ENCODE assay signal across 8 cellular contexts in genomic region chr16:75471723-75472634, GRCh38. TPM values are rescaled to one million over a fixed set of nuclear protein-coding genes. Genes with fewer than 3 reads are reported as not detected.
DNase-seq lines count a peak whose midpoint lies in the region; ATAC-seq, FAIRE-seq and TF ChIP-seq lines count a peak whose summit lies in the region.

No MANE protein-coding gene starts in this region.

- FAIRE-seq in bronchial epithelial cell (lab: Jason Lieb, UNC) = no peak
- FAIRE-seq in islet of Langerhans (lab: Jason Lieb, UNC) = peak; percentile 58

- TF ChIP-seq CTCF in bronchial epithelial cell (IDR thresholded peaks at IDR 0.05; ENCODE audit: insufficient read depth, low read length, severe bottlenecking) = peak; percentile 79

- no peaks in the 10 kb centered on the region for H3K27me3 ChIP-seq in bronchial epithelial cell (ENCODE audit: control insufficient read depth, insufficient read depth, low read length)

- no peak overlapping the region for H3K4me3 ChIP-seq in Jurkat, Clone E6-1 (ENCODE audit: low read length)
- H3K4me3 ChIP-seq in bronchial epithelial cell (ENCODE audit: low read depth, low read length) = no peak overlapping the region

- DNase-seq in NCI-H510A treated with DMSO at 0.1 percent for 48 hours (lab: John Stamatoyannopoulos, UW) (peak; percentile 28), NCI-H510A (lab: John Stamatoyannopoulos, UW) (no peak), RPMI8226 (peak; percentile 67), bronchial epithelial cell (ENCODE audit: low read depth) (peak; percentile 59)
- DNase-seq in Jurkat, Clone E6-1 (ENCODE audit: low read depth, low spot score) = peak; percentile 21
- DNase-seq in stimulated activated CD4-positive, alpha-beta T cell treated with anti-CD3 and anti-CD28 coated beads, Interleukin-2, amount 100 ng/mL, for 4 hours (ENCODE audit: low read depth) = peak; percentile 25

- ATAC-seq in GM21515 (IDR thresholded peaks at IDR 0.05; ENCODE audit: unreplicated experiment) = peak; percentile 71

- no peaks in the 10 kb centered on the region for H3K36me3 ChIP-seq in bronchial epithelial cell (ENCODE audit: control insufficient read depth, insufficient read depth, low read length)

RNA-seq across cellular contexts. Expression of gene TMEM170A, which starts 7.5 kb away (rescaled TPM):
- polyA plus RNA-seq in Jurkat, Clone E6-1 (2012; ENCODE audit: insufficient read depth, insufficient read length) = 11.3 TPM
- total RNA-seq in bronchial epithelial cell = 28.2 and 33.2 TPM in 2 replicates

RNA-seq across cellular contexts. Expression of gene CHST6, which starts 23.3 kb away (rescaled TPM):
- polyA plus RNA-seq in Jurkat, Clone E6-1 (2012; ENCODE audit: insufficient read depth, insufficient read length) = not detected
- 1.3 and 6.4 TPM in 2 replicates for total RNA-seq in bronchial epithelial cell

RNA-seq across cellular contexts. Expression of gene CFDP1, which starts 38.7 kb away (rescaled TPM):
- 118 TPM for polyA plus RNA-seq in Jurkat, Clone E6-1 (2012; ENCODE audit: insufficient read depth, insufficient read length)
- 46.6 and 58.6 TPM in 2 replicates for total RNA-seq in bronchial epithelial cell
